ENCODE assay signal across 11 cellular contexts in genomic region chr10:77636967-77637473, GRCh38. TPM values are rescaled to one million over a fixed set of nuclear protein-coding genes. Genes with fewer than 3 reads are reported as not detected.
DNase-seq lines count a peak whose midpoint lies in the region; ATAC-seq, FAIRE-seq and TF ChIP-seq lines count a peak whose summit lies in the region.
"Had no signal": no experiment of that assay in that cellular context is flagged by ENCODE, and none has a peak within 500 bp of the region (broad histone marks: within the 10 kb centered on the region; RNA-seq: fewer than 3 reads in every experiment).

No MANE protein-coding gene starts in this region.

- peak overlapping the region; percentile 64 for H3K4me3 Mint-ChIP-seq in activated T-cell treated with anti-CD3 and anti-CD28 coated beads, Interleukin-2, amount 50 U/mL, for 24 hours

- POLR2A ChIA-PET in K562 (lab: Yijun Ruan, JAX): no interaction called here

- H3K9me1 ChIP-seq in K562 (ENCODE audit: control insufficient read depth, insufficient read depth, low read length): no peaks in the 10 kb centered on the region

- H3K4me1 ChIP-seq in K562 (replicated peaks in 1 of 2; ENCODE audit: control insufficient read depth in 2 of 2, insufficient read depth in 2 of 2, low read length in 2 of 2): no peaks in the 10 kb centered on the region
- H3K4me1 ChIP-seq in left lung: peaks cover 0 to 14% of the 10 kb centered on the region in 2 donors
- H3K4me1 ChIP-seq in tibial nerve: peaks cover 0 to 40% (median 0%) of the 10 kb centered on the region in 4 donors
- H3K4me1 ChIP-seq in HAP-1: no peaks in the 10 kb centered on the region

- H3K27ac ChIP-seq in K562 (ENCODE audit: extremely low read depth, low read depth, low read length) (no peak overlapping the region), left lung (no peak overlapping the region), tibial nerve (no peak overlapping the region)

- H2AFZ ChIP-seq in K562 (ENCODE audit: low read depth, low read length): no peak overlapping the region

- H3K36me3 ChIP-seq in K562 (ENCODE audit: control insufficient read depth, insufficient read depth, low read length): no peaks in the 10 kb centered on the region
- no peaks in the 10 kb centered on the region for H3K36me3 ChIP-seq in left lung
- H3K36me3 ChIP-seq in tibial nerve: no peaks in the 10 kb centered on the region
- no peaks in the 10 kb centered on the region for H3K36me3 ChIP-seq in HAP-1 (replicated peaks)

- H3K9me3 Mint-ChIP-seq in activated T-cell treated with anti-CD3 and anti-CD28 coated beads, Interleukin-2, amount 50 U/mL, for 24 hours: no peaks in the 10 kb centered on the region

- H3K36me3 Mint-ChIP-seq in activated T-cell treated with anti-CD3 and anti-CD28 coated beads, Interleukin-2, amount 50 U/mL, for 24 hours (ENCODE audit: low read depth): no peaks in the 10 kb centered on the region

- FAIRE-seq in K562 (lab: Jason Lieb, UNC) (no peak), urothelium cell line (lab: Jason Lieb, UNC) (no peak)
- FAIRE-seq: G401.6, islet of Langerhans had no signal

- TF ChIP-seq EP300 in K562 (IDR thresholded peaks at IDR 0.05; ENCODE audit: low read length) (no peak), tibial nerve (IDR thresholded peaks at IDR 0.05) (no peak)

- H3K9me3 ChIP-seq in K562 (replicated peaks; ENCODE audit: control insufficient read depth, insufficient read depth, low read depth, low read length): no peaks in the 10 kb centered on the region
- no peaks in the 10 kb centered on the region for H3K9me3 ChIP-seq in left lung
- no peaks in the 10 kb centered on the region for H3K9me3 ChIP-seq in tibial nerve
- no peaks in the 10 kb centered on the region for H3K9me3 ChIP-seq in HAP-1

- TF ChIP-seq CTCF in K562 (IDR thresholded peaks at IDR 0.05 in 2 of 3, conservative IDR thresholded peaks at IDR 0.05 in 1 of 3; ENCODE audit: insufficient read depth in 2 of 3, low read depth in 1 of 3, low read length in 3 of 3) (no peak), left lung (IDR thresholded peaks at IDR 0.05) (no peak), tibial nerve (IDR thresholded peaks at IDR 0.05) (no peak)

- H4K20me1 ChIP-seq in K562 (replicated peaks; ENCODE audit: control insufficient read depth, insufficient read depth, low read length): no peaks in the 10 kb centered on the region; the same call in 1 of the 2 replicates

- in situ Hi-C loops in K562 (cut with MboI) (loop anchor here (25.0 kb wide), 1 partner anchor 250 kb away; no protein-coding TSS in a partner anchor), HAP-1 (cut with MboI; ENCODE audit: low sequenced_read_pairs) (no loop called here)

- no peak for DNase-seq in activated T-cell treated with anti-CD3 and anti-CD28 coated beads, Interleukin-2, amount 50 U/mL, for 24 hours
- no peak for DNase-seq in activated T-cell treated with anti-CD3 and anti-CD28 coated beads, Interleukin-2, amount 50 U/mL, for 48 hours
- DNase-seq in K562 (ENCODE audit: extremely low read depth in 1 of 4, low spot score in 3 of 4) (no peak), left lung (peak in 1 of 2 donors; percentile 77), tibial nerve (ENCODE audit: low spot score in 2 of 2) (no peak), HAP-1 (ENCODE audit: low spot score in 2 of 2) (no peak), urothelium cell line (ENCODE audit: low spot score) (no peak)
- DNase-seq in stimulated activated CD4-positive, alpha-beta T cell treated with anti-CD3 and anti-CD28 coated beads, Interleukin-2, amount 100 ng/mL, for 48 hours: no peak
- DNase-seq: NCI-H1694 had no signal

- no peak overlapping the region for H3K4me2 ChIP-seq in K562 (ENCODE audit: insufficient read depth, low read length)

- no peak overlapping the region for H3K9ac ChIP-seq in K562 (ENCODE audit: insufficient read depth in 1 of 2, low read depth in 2 of 2, low read length in 2 of 2)

- CTCF ChIA-PET in K562 (lab: Yijun Ruan, JAX; ENCODE audit: low intra/inter-chr PET ratio): interaction anchor here (0.8 kb wide), 1 partner anchor 463 kb away, joined by 3 read pairs; no protein-coding TSS in a partner anchor

- ATAC-seq in K562: no peak
- no peak for ATAC-seq in left lung

- H3K79me2 ChIP-seq in K562 (ENCODE audit: control insufficient read depth, insufficient read depth, low read length): no peaks in the 10 kb centered on the region

- WGBS in K562 (ENCODE audit: insufficient coverage, low coverage, missing lambda C conversion rate): 9% methylated on average over 29 of the region's 52 CpGs
- WGBS in tibial nerve, 2 donors: 1 to 2% methylated on average over 24 to 29 of the region's 52 CpGs

- TF ChIP-seq POLR2A in K562 (conservative IDR thresholded peaks at IDR 0.05): no peak
- no peak for TF ChIP-seq POLR2A in tibial nerve (IDR thresholded peaks at IDR 0.05)

- no peak overlapping the region for H3K27ac Mint-ChIP-seq in activated T-cell treated with anti-CD3 and anti-CD28 coated beads, Interleukin-2, amount 50 U/mL, for 24 hours

- BruUV-seq in K562 (replicated peaks; lab: Mats Ljungman, UMichigan): no TSS peak

- H3K27me3 ChIP-seq in K562 (ENCODE audit: control insufficient read depth in 2 of 2, insufficient read depth in 2 of 2, low read length in 2 of 2): peaks cover 21 to 36% of the 10 kb centered on the region in 2 experiments
- peaks cover 39 to 98% of the 10 kb centered on the region in 2 donors for H3K27me3 ChIP-seq in left lung
- H3K27me3 ChIP-seq in tibial nerve: peaks cover 0 to 50% of the 10 kb centered on the region in 2 donors
- peaks cover 57% of the 10 kb centered on the region for H3K27me3 ChIP-seq in HAP-1 (ENCODE audit: low read depth)

- H3K27me3 Mint-ChIP-seq in activated T-cell treated with anti-CD3 and anti-CD28 coated beads, Interleukin-2, amount 50 U/mL, for 24 hours: peaks cover 89% of the 10 kb centered on the region

- TF ChIP-seq RAD21 in K562 (CRISPR knock-in tag; conservative IDR thresholded peaks at IDR 0.05 in 1 of 2, IDR thresholded peaks at IDR 0.05 in 1 of 2): no peak

- intact Hi-C loops in K562 (cut with micrococcal nuclease): no loop called here
- intact Hi-C loops in left lung (cut with DNase I): no loop called here

- H3K4me1 Mint-ChIP-seq in activated T-cell treated with anti-CD3 and anti-CD28 coated beads, Interleukin-2, amount 50 U/mL, for 24 hours (ENCODE audit: low read depth): peaks cover 13% of the 10 kb centered on the region

- no peak overlapping the region for H3K4me3 ChIP-seq in K562
- H3K4me3 ChIP-seq in left lung: peak overlapping the region; percentile 27 to 47
- peak overlapping the region; percentile 21 to 61 (median 44) for H3K4me3 ChIP-seq in tibial nerve
- no peak overlapping the region for H3K4me3 ChIP-seq in HAP-1

TF ChIP-seq in K562, 482 proteins besides CTCF, POLR2A, EP300 and RAD21:
- no peak for TF ChIP-seq TAF1 (IDR thresholded peaks at IDR 0.05; ENCODE audit: control insufficient read depth, extremely low read depth, insufficient read depth, low read length, severe bottlenecking)
- TF ChIP-seq PCBP1 (IDR thresholded peaks at IDR 0.05; ENCODE audit: low read depth, low read length, poor library complexity, severe bottlenecking): peak; percentile 30

RNA-seq across cellular contexts. Expression of gene KCNMA1, which starts 0.6 kb away (rescaled TPM):
- 0.69 and 1.8 TPM in 2 replicates for total RNA-seq in K562 (2011; cell fraction: chromatin; rRNA removed; ENCODE audit: low replicate concordance)
- 0.50 and 0.79 TPM in 2 replicates for total RNA-seq in K562 (2011; cell fraction: nucleolus; rRNA removed)
- 0.46 and 0.81 TPM in 2 replicates for total RNA-seq in K562 (2011; cell fraction: nucleoplasm; rRNA removed)
- total RNA-seq in K562 (2014; rRNA removed) (0.20 TPM in 1 of 2 replicates, not detected in the other), K562 (2014; rRNA removed; fragmentation: Illumina TruSeq; extraction: Trizol) (0.15 and 0.41 TPM in 2 replicates), K562 (2015; rRNA removed; fragmentation: Illumina TruSeq; extraction: Trizol) (0.08 and 0.18 TPM in 2 replicates), K562 (2021) (0.27 and 0.95 TPM in 2 replicates), left lung (10 to 100 TPM; 14.8 to 21.1 TPM), tibial nerve (10 to 100 TPM; 10.2 to 19.9 (median 13.7) TPM)
- polyA plus RNA-seq in K562 (2011; rRNA removed) (0.01 and 0.04 TPM in 2 replicates), K562 (2014; fragmentation: Illumina TruSeq; extraction: Trizol) (0.04 and 0.06 TPM in 2 replicates), K562 (2014; fragmentation: Nextera tagmentation; extraction: Ambion mirVana) (not detected), K562 (2014; rRNA removed) (not detected in 2 replicates)
- polyA plus RNA-seq in K562 (2011; cell fraction: cytosol; rRNA removed): 0.01 TPM in 1 of 2 replicates, not detected in the other
- 0.11 and 0.13 TPM in 2 replicates for polyA plus RNA-seq in K562 (2011; cell fraction: nucleus; rRNA removed)
- 0.04 and 0.84 TPM in 2 replicates for polyA plus RNA-seq in K562 (2012)
- 0.12 and 0.14 TPM in 2 replicates for polyA minus RNA-seq in K562 (2011; rRNA and poly(A)+ RNA removed)
- not detected in 2 replicates for polyA minus RNA-seq in K562 (2011; cell fraction: cytosol; rRNA and poly(A)+ RNA removed)
- 0.13 and 0.33 TPM in 2 replicates for polyA minus RNA-seq in K562 (2011; cell fraction: nucleus; rRNA and poly(A)+ RNA removed)

Comparison
In these comparisons a context has a peak if more than half of its experiments do, and no peak if none do; other contexts are left out.
1. H3K4me3 ChIP-seq: peak in left lung (2 of 2) and tibial nerve (4 of 4); none in K562 (single experiment) and HAP-1 (single experiment).